Comparison of ENCODE assay signal across 2 cellular contexts in genomic region chr17:29036584-29036983, GRCh38.
TF ChIP-seq lines count a peak whose summit lies in the region.

No MANE protein-coding gene starts in this region.

TF ChIP-seq in H1, 55 proteins besides CTCF, POLR2A, EP300 and RAD21:
- no peak for TF ChIP-seq CHD1 (IDR thresholded peaks at IDR 0.05; ENCODE audit: low read depth, low read length)
- no peak for TF ChIP-seq YY1 (IDR thresholded peaks at IDR 0.05; ENCODE audit: low read depth, low read length)
- TF ChIP-seq ATF3 (IDR thresholded peaks at IDR 0.05; ENCODE audit: insufficient read depth, low read depth, low read length), result no peak
- TF ChIP-seq KDM5A (IDR thresholded peaks at IDR 0.05; ENCODE audit: low read length), result no peak
- TF ChIP-seq BCL11A (IDR thresholded peaks at IDR 0.05; ENCODE audit: low read depth in 2 of 2, low read length in 2 of 2), result no peak
- TF ChIP-seq RXRA (IDR thresholded peaks at IDR 0.05; ENCODE audit: insufficient read depth, low read depth, low read length), result no peak
- TF ChIP-seq SRF (IDR thresholded peaks at IDR 0.05; ENCODE audit: low read depth, low read length), result no peak
- no peak for TF ChIP-seq SIRT6 (IDR thresholded peaks at IDR 0.05; ENCODE audit: low read length)
- no peak for TF ChIP-seq TEAD4 (IDR thresholded peaks at IDR 0.05; ENCODE audit: low read depth, low read length)
- TF ChIP-seq MAFK (IDR thresholded peaks at IDR 0.05; ENCODE audit: low read depth, low read length), result no peak
- no peak for TF ChIP-seq NRF1 (IDR thresholded peaks at IDR 0.05; ENCODE audit: low read depth, low read length)
- no peak for TF ChIP-seq HDAC6 (IDR thresholded peaks at IDR 0.05; ENCODE audit: low read depth, low read length)
- TF ChIP-seq RFX5 (IDR thresholded peaks at IDR 0.05; ENCODE audit: borderline replicate concordance, low read depth, low read length), result no peak
- no peak for TF ChIP-seq SP4 (IDR thresholded peaks at IDR 0.05; ENCODE audit: low read length)
- TF ChIP-seq, protein P1, sequence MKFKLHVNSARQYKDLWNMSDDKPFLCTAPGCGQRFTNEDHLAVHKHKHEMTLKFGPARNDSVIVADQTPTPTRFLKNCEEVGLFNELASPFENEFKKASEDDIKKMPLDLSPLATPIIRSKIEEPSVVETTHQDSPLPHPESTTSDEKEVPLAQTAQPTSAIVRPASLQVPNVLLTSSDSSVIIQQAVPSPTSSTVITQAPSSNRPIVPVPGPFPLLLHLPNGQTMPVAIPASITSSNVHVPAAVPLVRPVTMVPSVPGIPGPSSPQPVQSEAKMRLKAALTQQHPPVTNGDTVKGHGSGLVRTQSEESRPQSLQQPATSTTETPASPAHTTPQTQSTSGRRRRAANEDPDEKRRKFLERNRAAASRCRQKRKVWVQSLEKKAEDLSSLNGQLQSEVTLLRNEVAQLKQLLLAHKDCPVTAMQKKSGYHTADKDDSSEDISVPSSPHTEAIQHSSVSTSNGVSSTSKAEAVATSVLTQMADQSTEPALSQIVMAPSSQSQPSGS (IDR thresholded peaks at IDR 0.05; ENCODE audit: low read length), result no peak
- TF ChIP-seq TAF1 (IDR thresholded peaks at IDR 0.05; ENCODE audit: low read depth, low read length), result no peak
- no peak for TF ChIP-seq FOSL1 (IDR thresholded peaks at IDR 0.05; ENCODE audit: insufficient read depth, low read depth, low read length)
- TF ChIP-seq ASH2L (IDR thresholded peaks at IDR 0.05; ENCODE audit: low read length), result no peak
- TF ChIP-seq MAX (IDR thresholded peaks at IDR 0.05), result no peak
- TF ChIP-seq TBP (IDR thresholded peaks at IDR 0.05; ENCODE audit: low read depth, low read length), result no peak

TF ChIP-seq in neural cell, 6 proteins besides CTCF, POLR2A, EP300 and RAD21:
- no peak for TF ChIP-seq TAF1 (IDR thresholded peaks at IDR 0.05; ENCODE audit: low read depth)
- TF ChIP-seq SMC3 (conservative IDR thresholded peaks at IDR 0.05; ENCODE audit: poor library complexity), result no peak
- TF ChIP-seq EZH2 (IDR thresholded peaks at IDR 0.05; ENCODE audit: borderline replicate concordance, insufficient read depth, low read length, poor library complexity, severe bottlenecking), result no peak
- no peak for TF ChIP-seq REST (IDR thresholded peaks at IDR 0.05; ENCODE audit: borderline replicate concordance)
- TF ChIP-seq POLR2AphosphoS5 (IDR thresholded peaks at IDR 0.05), result no peak
- TF ChIP-seq MXI1 (conservative IDR thresholded peaks at IDR 0.05; ENCODE audit: poor library complexity, severe bottlenecking), result no peak
